ENCODE assay signal across 1 cellular context in genomic region chr19:48961051-48961649, GRCh38.
TF ChIP-seq lines count a peak whose summit lies in the region.

No MANE protein-coding gene starts in this region.

TF ChIP-seq in HepG2, 621 proteins besides CTCF, POLR2A, EP300 and RAD21 (continued from another document and continues in another):
- TF ChIP-seq SKIL (CRISPR knock-in tag; IDR thresholded peaks at IDR 0.05; ENCODE audit: borderline replicate concordance) (peak; percentile 39; the same call in 1 of the 2 replicates), ZNF766 (CRISPR knock-in tag; IDR thresholded peaks at IDR 0.05; ENCODE audit: borderline replicate concordance) (0 out of 2 replicates have a peak, but pooled peaks have one; percentile 23), BATF2 (CRISPR knock-in tag; IDR thresholded peaks at IDR 0.05) (peak; percentile 70; the same call in 1 of the 2 replicates), KDM1A (CRISPR knock-in tag; IDR thresholded peaks at IDR 0.05) (peak; percentile 87; the same call in 1 of the 2 replicates), ATF4 (CRISPR knock-in tag; IDR thresholded peaks at IDR 0.05) (0 out of 4 replicates have a peak, but pooled peaks of 1 of the 2 experiments have one; percentile 21), NONO (IDR thresholded peaks at IDR 0.05) (no peak), NONO (CRISPR knock-in tag; conservative IDR thresholded peaks at IDR 0.05) (peak; percentile 71; the same call in 1 of the 2 replicates), ATF2 (CRISPR knock-in tag; IDR thresholded peaks at IDR 0.05) (0 out of 2 replicates have a peak, but pooled peaks have one; percentile 39), ZNF101 (CRISPR knock-in tag; IDR thresholded peaks at IDR 0.05; ENCODE audit: borderline replicate concordance, low read depth) (peak; percentile 16; the same call in 1 of the 2 replicates), ZNF264 (CRISPR knock-in tag; IDR thresholded peaks at IDR 0.05) (peak; percentile 60; the same call in 1 of the 2 replicates), HMG20B (CRISPR knock-in tag; conservative IDR thresholded peaks at IDR 0.05) (0 out of 2 replicates have a peak, but pooled peaks have one; percentile 37), ARID5B (CRISPR knock-in tag; IDR thresholded peaks at IDR 0.05) (peak; percentile 19; the same call in 1 of the 2 replicates), ZNF83 (CRISPR knock-in tag; IDR thresholded peaks at IDR 0.05; ENCODE audit: borderline replicate concordance) (no peak), LBX2 (CRISPR knock-in tag; IDR thresholded peaks at IDR 0.05; ENCODE audit: borderline replicate concordance) (0 out of 2 replicates have a peak, but pooled peaks have one; percentile 31), ZNF687 (CRISPR knock-in tag; IDR thresholded peaks at IDR 0.05) (peak; percentile 57), ZNF333 (CRISPR knock-in tag; IDR thresholded peaks at IDR 0.05; ENCODE audit: borderline replicate concordance) (0 out of 2 replicates have a peak, but pooled peaks have one; percentile 25), ZNF543 (CRISPR knock-in tag; IDR thresholded peaks at IDR 0.05) (peak; percentile 100), ZNF263 (CRISPR knock-in tag; IDR thresholded peaks at IDR 0.05) (peak; percentile 24), MYC (CRISPR knock-in tag; IDR thresholded peaks at IDR 0.05; ENCODE audit: borderline replicate concordance) (peak; percentile 76; the same call in 1 of the 2 replicates), SKI (IDR thresholded peaks at IDR 0.05; ENCODE audit: partially characterized antibody) (peak; percentile 19), HNF1A (IDR thresholded peaks at IDR 0.05; ENCODE audit: low read depth) (0 out of 2 replicates have a peak, but pooled peaks have one; percentile 26), HNF1A (CRISPR knock-in tag; IDR thresholded peaks at IDR 0.05; ENCODE audit: borderline replicate concordance) (no peak), JUNB (CRISPR knock-in tag; IDR thresholded peaks at IDR 0.05; ENCODE audit: borderline replicate concordance) (peak; percentile 71; the same call in 1 of the 2 replicates), ZBTB38 (CRISPR knock-in tag; IDR thresholded peaks at IDR 0.05) (peak; percentile 14; the same call in 1 of the 2 replicates), RXRB (CRISPR knock-in tag; IDR thresholded peaks at IDR 0.05; ENCODE audit: borderline replicate concordance) (peak; percentile 40; the same call in 1 of the 2 replicates), ZBTB44 (CRISPR knock-in tag; IDR thresholded peaks at IDR 0.05) (no peak), ZNF589 (CRISPR knock-in tag; conservative IDR thresholded peaks at IDR 0.05) (peak; percentile 73; the same call in 1 of the 2 replicates), TARDBP (CRISPR knock-in tag; IDR thresholded peaks at IDR 0.05) (0 out of 2 replicates have a peak, but pooled peaks have one; percentile 22), ZNF639 (CRISPR knock-in tag; conservative IDR thresholded peaks at IDR 0.05) (no peak), NR0B2 (CRISPR knock-in tag; IDR thresholded peaks at IDR 0.05) (no peak), DPF2 (CRISPR knock-in tag; IDR thresholded peaks at IDR 0.05; ENCODE audit: borderline replicate concordance, low read depth) (peak; percentile 20; the same call in 1 of the 2 replicates)
